In the genomic region with DNA sequence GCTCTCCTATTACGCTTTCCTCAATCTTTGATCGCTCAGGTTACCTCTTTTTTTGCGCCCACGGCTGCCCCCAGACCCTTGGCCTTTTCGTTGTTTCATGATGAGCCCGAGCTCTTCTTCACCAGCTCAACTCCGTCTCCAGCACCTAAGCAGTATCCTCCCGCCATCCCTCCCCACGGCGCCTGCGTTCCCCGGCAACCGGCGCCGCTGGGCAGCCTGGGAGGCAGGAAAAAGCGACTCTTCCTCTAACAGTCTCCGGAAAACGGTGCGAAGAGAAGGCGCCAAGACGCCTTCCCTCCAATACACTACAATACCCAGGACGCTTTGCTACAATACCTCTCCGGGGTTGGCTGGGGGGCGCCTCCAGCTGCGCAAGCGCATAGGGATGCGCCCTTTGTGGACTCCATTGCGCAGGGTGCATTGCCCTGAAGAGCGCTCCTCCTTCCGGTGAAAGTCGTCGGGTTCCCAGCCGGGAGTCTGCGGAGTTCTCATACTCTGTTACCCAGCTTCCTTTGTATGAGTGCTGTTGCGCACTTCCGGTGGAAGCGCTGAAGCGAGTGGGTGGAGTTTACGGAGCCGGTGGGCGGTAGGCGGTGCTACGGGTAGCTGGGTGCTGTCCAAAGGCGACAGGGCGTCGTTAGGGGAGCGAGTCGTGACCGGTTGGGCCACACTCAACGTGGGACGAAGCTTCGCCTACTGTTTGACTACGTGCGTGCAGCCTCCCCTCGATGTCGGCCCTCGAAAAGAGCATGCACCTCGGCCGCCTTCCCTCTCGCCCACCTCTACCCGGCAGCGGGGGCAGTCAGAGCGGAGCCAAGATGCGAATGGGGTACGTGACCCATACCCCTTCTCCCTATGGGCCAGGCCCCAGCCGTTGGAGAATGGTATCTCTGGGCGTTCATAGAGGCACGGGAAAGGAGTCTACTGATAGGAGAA, we compare ENCODE assay signal across 1 cellular context.
TF ChIP-seq lines count a peak whose summit lies in the region.

A gene with protein sequence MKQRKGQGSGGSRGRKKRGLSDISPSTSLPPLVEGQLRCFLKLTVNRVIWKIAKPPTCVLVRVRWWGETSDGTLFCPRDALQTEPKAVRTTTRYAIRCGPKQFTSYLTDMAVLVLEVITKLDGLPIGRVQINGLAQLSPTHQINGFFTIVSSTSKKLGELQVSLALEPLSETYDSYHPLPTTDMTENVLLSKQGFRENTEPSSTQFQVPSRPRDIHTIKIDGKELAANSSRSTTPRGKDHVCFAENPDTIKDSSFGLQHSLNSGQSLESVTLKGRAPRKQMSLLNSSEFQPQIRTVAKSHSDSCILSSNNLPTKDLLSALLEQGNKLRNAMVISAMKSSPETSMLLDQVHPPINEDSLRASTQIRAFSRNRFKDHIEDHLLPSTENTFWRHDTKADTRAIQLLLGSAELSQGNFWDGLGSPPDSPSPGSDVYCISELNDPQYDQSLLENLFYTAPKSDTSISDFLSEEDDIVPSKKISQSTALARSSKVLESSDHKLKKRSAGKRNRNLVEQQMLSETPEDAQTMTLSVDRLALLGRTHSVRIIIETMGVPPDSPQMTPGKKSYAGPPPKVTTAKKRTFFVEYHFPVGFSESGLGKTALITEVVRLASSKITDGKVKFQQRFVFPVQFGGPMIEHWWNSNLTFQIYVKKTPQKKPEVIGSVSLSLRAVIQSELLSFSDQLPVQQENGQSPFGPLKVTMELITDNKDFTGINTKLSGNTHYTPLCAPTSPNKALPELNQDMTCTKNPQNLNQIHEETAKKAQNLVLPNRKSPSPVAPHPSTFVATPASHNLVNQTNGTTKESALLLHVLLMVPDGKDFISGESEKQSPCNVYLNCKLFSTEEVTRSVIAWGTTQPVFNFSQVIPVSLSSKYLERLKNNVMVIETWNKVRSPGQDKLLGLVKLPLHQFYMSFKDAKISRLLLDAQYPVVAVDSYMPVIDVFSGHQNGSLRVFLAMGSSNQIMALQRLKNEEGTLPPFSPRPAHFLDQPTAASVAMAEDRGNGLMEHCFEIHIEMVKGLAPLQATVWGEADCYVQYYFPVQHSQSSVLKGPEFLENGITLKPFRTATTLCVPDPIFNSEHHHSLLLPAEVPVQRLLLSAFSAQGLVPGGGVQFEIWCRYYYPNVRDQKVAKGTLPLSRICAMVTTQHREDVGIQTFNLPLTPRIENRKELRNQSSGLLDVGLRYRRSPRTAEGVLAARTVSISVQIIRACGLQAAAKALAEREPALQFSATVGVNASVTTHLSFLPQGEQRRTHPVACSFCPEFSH (N-terminal part only) (minus strand): TSS at position 309 of the 936 bp plus-strand sequence. CDS start 210 bp downstream, at position 99.
A gene with protein sequence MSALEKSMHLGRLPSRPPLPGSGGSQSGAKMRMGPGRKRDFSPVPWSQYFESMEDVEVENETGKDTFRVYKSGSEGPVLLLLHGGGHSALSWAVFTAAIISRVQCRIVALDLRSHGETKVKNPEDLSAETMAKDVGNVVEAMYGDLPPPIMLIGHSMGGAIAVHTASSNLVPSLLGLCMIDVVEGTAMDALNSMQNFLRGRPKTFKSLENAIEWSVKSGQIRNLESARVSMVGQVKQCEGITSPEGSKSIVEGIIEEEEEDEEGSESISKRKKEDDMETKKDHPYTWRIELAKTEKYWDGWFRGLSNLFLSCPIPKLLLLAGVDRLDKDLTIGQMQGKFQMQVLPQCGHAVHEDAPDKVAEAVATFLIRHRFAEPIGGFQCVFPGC (plus strand): TSS at position 596 of the 936 bp plus-strand sequence. CDS start 133 bp downstream, at position 729.

TF ChIP-seq in HCT116, 20 proteins besides CTCF, POLR2A, EP300 and RAD21 (continued from another document):
- TF ChIP-seq SRF (IDR thresholded peaks at IDR 0.05; ENCODE audit: low read depth) (no peak), SP1 (IDR thresholded peaks at IDR 0.05; ENCODE audit: low read depth) (peak; percentile 67), SIN3A (IDR thresholded peaks at IDR 0.05; ENCODE audit: low read depth) (peak; percentile 82), ELF1 (IDR thresholded peaks at IDR 0.05; ENCODE audit: borderline replicate concordance, low read depth) (peak; percentile 85), CEBPB (IDR thresholded peaks at IDR 0.05; ENCODE audit: low read depth) (no peak)
- TF ChIP-seq, protein P1, sequence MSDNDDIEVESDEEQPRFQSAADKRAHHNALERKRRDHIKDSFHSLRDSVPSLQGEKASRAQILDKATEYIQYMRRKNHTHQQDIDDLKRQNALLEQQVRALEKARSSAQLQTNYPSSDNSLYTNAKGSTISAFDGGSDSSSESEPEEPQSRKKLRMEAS (IDR thresholded peaks at IDR 0.05) = peak; percentile 69; the same call in 1 of the 2 replicates
- TF ChIP-seq, protein P2, sequence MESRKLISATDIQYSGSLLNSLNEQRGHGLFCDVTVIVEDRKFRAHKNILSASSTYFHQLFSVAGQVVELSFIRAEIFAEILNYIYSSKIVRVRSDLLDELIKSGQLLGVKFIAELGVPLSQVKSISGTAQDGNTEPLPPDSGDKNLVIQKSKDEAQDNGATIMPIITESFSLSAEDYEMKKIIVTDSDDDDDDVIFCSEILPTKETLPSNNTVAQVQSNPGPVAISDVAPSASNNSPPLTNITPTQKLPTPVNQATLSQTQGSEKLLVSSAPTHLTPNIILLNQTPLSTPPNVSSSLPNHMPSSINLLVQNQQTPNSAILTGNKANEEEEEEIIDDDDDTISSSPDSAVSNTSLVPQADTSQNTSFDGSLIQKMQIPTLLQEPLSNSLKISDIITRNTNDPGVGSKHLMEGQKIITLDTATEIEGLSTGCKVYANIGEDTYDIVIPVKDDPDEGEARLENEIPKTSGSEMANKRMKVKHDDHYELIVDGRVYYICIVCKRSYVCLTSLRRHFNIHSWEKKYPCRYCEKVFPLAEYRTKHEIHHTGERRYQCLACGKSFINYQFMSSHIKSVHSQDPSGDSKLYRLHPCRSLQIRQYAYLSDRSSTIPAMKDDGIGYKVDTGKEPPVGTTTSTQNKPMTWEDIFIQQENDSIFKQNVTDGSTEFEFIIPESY (IDR thresholded peaks at IDR 0.05; ENCODE audit: extremely low read depth, insufficient replicate concordance, low read length) = no peak
